Comparison of ENCODE assay signal across 18 cellular contexts in the genomic region with DNA sequence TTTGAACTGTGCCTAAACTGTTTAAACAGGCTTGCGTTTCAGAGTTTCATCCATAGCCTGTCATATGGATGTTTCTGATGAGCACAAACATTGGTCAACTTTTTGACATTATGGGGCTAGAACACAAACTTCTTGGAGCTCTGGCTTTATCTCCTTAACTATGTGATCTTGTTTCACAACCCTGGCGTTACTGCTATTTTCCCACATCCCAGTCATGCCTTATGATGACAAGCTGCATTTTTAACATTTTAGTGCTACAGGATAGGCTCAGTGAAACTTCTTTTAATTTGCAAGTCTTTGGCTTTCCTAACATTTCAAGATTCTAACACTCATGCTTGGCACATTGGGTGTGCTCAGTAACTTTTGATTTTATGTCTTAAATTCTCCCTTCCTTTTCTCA. TPM values are rescaled to one million over a fixed set of nuclear protein-coding genes. Genes with fewer than 3 reads are reported as not detected.
A peak's percentile ranks its signal among the peaks of the same experiment; 100 is the strongest.
DNase-seq lines count a peak whose midpoint lies in the region; ATAC-seq and TF ChIP-seq lines count a peak whose summit lies in the region.
"Had no signal": no experiment of that assay in that cellular context is flagged by ENCODE, and none has a peak within 500 bp of the region (broad histone marks: within the 10 kb centered on the region; RNA-seq: fewer than 3 reads in every experiment).

No MANE protein-coding gene starts in this region.

- H3K36me3 Mint-ChIP-seq in CD4-positive, alpha-beta T cell (ENCODE audit: low read depth) = no peaks in the 10 kb centered on the region
- H3K36me3 Mint-ChIP-seq: CD4-positive, CD25-positive, alpha-beta regulatory T cell had no signal

- no peaks in the 10 kb centered on the region for H3K9me3 ChIP-seq in adipocyte (ENCODE audit: control insufficient read depth, low read length)
- no peaks in the 10 kb centered on the region for H3K9me3 ChIP-seq in CD4-positive, alpha-beta T cell (ENCODE audit: control insufficient read depth, low read length)
- H3K9me3 ChIP-seq: uterus had no signal

- TF ChIP-seq CTCF in foreskin fibroblast (IDR thresholded peaks at IDR 0.05; ENCODE audit: low read depth, low read length) = no peak
- TF ChIP-seq CTCF in CD4-positive, alpha-beta T cell (IDR thresholded peaks at IDR 0.05) = no peak

- H3K4me3 Mint-ChIP-seq in CD4-positive, alpha-beta T cell = no peak overlapping the region
- H3K4me3 Mint-ChIP-seq: CD4-positive, CD25-positive, alpha-beta regulatory T cell had no signal

- peak overlapping the region; percentile 76 for H3K9ac ChIP-seq in adipocyte (ENCODE audit: low read length)

- H3K4me3 ChIP-seq in adipocyte (ENCODE audit: low read length) (no peak overlapping the region), foreskin fibroblast (ENCODE audit: low read depth in 1 of 2, low read length in 2 of 2) (no peak overlapping the region)
- H3K4me3 ChIP-seq: uterus had no signal

- CTCF ChIA-PET in CD4-positive, alpha-beta T cell (lab: Charles Lee) = no interaction called here

- POLR2A ChIA-PET in CD4-positive, alpha-beta T cell (lab: Charles Lee) = no interaction called here

- intact Hi-C loops in sciatic nerve (cut with DNase I) = no loop called here
- intact Hi-C loops in CD4-positive, alpha-beta T cell (cut with DNase I, micrococcal nuclease) = no loop called here

- DNase-seq in GM03348 (ENCODE audit: low spot score) (peak; percentile 51), adipocyte (ENCODE audit: low read depth) (peak; percentile 82), foreskin fibroblast (peak; percentile 12 to 16), sciatic nerve (ENCODE audit: low spot score) (no peak), T-helper 2 cell (no peak), germinal center (ENCODE audit: low spot score) (no peak), DMS114 treated with DMSO at 0.1 percent for 48 hours (lab: John Stamatoyannopoulos, UW; ENCODE audit: unreplicated experiment) (no peak)
- DNase-seq in CD4-positive, alpha-beta T cell = no peak
- DNase-seq: CD4-positive, CD25-positive, alpha-beta regulatory T cell; foreskin keratinocyte; Karpas-422; NCI-H1436 treated with DMSO at 0.1 percent for 48 hours; NCI-H526 treated with DMSO at 0.1 percent for 48 hours; PC-3; small intestine; stimulated activated naive CD4-positive, alpha-beta T cell treated with Interleukin-2 at 50 U/mL for 16 hours; uterus had no signal

- no peaks in the 10 kb centered on the region for H3K4me1 Mint-ChIP-seq in CD4-positive, alpha-beta T cell (ENCODE audit: low read depth)
- H3K4me1 Mint-ChIP-seq: CD4-positive, CD25-positive, alpha-beta regulatory T cell had no signal

- H3K27ac ChIP-seq in CD4-positive, alpha-beta T cell (ENCODE audit: low read depth, low read length) = no peak overlapping the region
- H3K27ac ChIP-seq: foreskin keratinocyte, uterus, VCaP had no signal

- no peaks in the 10 kb centered on the region for H3K27me3 Mint-ChIP-seq in CD4-positive, alpha-beta T cell
- H3K27me3 Mint-ChIP-seq: CD4-positive, CD25-positive, alpha-beta regulatory T cell had no signal

- H3K27ac Mint-ChIP-seq in CD4-positive, alpha-beta T cell = no peak overlapping the region
- H3K27ac Mint-ChIP-seq: CD4-positive, CD25-positive, alpha-beta regulatory T cell had no signal

- H3K9me3 Mint-ChIP-seq in CD4-positive, alpha-beta T cell = no peaks in the 10 kb centered on the region

- ATAC-seq in sciatic nerve = peak; percentile 73
- no peak for ATAC-seq in CD4-positive, alpha-beta T cell (ENCODE audit: poor library complexity)
- ATAC-seq: foreskin keratinocyte, PC-3 had no signal

- no peaks in the 10 kb centered on the region for H3K27me3 ChIP-seq in adipocyte (replicated peaks; ENCODE audit: control insufficient read depth, insufficient read depth, low read length)
- H3K27me3 ChIP-seq in CD4-positive, alpha-beta T cell (ENCODE audit: control insufficient read depth, insufficient read depth, low read length) = no peaks in the 10 kb centered on the region
- H3K27me3 ChIP-seq: uterus had no signal

- H3K36me3 ChIP-seq in adipocyte (ENCODE audit: control insufficient read depth, insufficient read depth, low read length, severe bottlenecking) = no peaks in the 10 kb centered on the region
- H3K36me3 ChIP-seq: uterus had no signal

- peaks cover 45% of the 10 kb centered on the region for H3K4me1 ChIP-seq in adipocyte (ENCODE audit: control insufficient read depth, insufficient read depth, low read length)
- H3K4me1 ChIP-seq: foreskin keratinocyte, uterus had no signal

RNA-seq across cellular contexts. Expression of a gene that starts 21.0 kb away (rescaled TPM):
- total RNA-seq in sciatic nerve = 45.7 TPM
- not detected for total RNA-seq in CD4-positive, alpha-beta T cell
- total RNA-seq: CD4-positive, CD25-positive, alpha-beta regulatory T cell; PC-3 had no signal

Comparison
In these comparisons a context has a peak if more than half of its experiments do, and no peak if none do; other contexts are left out.
1. DNase-seq: peak in GM03348 (single experiment), adipocyte (single experiment) and foreskin fibroblast (2 of 2); none in sciatic nerve (single experiment), T-helper 2 cell (0 of 5), germinal center (single experiment), CD4-positive, alpha-beta T cell (0 of 10) and DMS114 treated with DMSO at 0.1 percent for 48 hours (single experiment).
2. RNA of a gene that starts 21.0 kb away (total RNA-seq): 45.7 TPM in sciatic nerve (single experiment); not detected in CD4-positive, alpha-beta T cell; every median in the first group is over 10 times any median in the second.